Comparison of ENCODE assay signal across 21 cellular contexts in the genomic region with DNA sequence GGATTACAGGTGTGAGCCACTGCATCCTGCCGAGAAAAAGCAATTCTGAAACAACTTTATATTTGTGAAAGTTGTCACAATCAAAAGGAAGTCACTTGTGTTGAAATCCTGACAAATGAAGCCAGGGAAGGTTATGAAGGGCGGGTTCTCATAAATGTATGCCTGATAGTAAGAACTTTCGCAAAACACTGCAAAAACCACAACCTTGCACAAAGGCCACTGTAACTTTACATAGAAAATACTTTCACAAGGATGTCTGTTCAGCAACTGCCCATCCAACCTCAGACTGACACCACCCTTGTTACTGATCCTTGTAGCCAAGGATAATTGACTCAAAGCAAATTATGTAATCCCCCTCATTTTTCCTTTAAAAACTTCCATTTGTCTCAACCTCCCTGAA.
"Had no signal": no experiment of that assay in that cellular context is flagged by ENCODE, and none has a peak within 500 bp of the region (broad histone marks: within the 10 kb centered on the region; RNA-seq: fewer than 3 reads in every experiment).

No MANE protein-coding gene starts in this region.

- H3K27ac ChIP-seq: ascending aorta, left ventricle myocardium inferior, prostate gland, right atrium auricular region, transverse colon, VCaP had no signal

- H3K4me3 ChIP-seq: ascending aorta, left ventricle myocardium inferior, prostate gland, right atrium auricular region, transverse colon had no signal

- H3K4me1 ChIP-seq: ascending aorta, prostate gland, transverse colon had no signal

- ATAC-seq: activated naive CD8-positive, alpha-beta T cell treated with anti-CD3 and anti-CD28 coated beads, Interleukin-2, amount 50 U/mL, for 24 hours; esophagus mucosa had no signal

- H3K9me3 ChIP-seq: ascending aorta, prostate gland, right atrium auricular region, transverse colon had no signal

- H3K9me3 Mint-ChIP-seq: activated naive CD4-positive, alpha-beta T cell treated with anti-CD3 and anti-CD28 coated beads, Interleukin-2, amount 10 ng/mL, durations not matched to agents 7 days and 5 days; stimulated activated naive CD8-positive, alpha-beta T cell treated with anti-CD3 and anti-CD28 coated beads, Interleukin-15, Interleukin-2, amounts not matched to agents 100 ng/mL and 50 ng/mL, for 24 hours had no signal

- H3K27ac Mint-ChIP-seq: activated naive CD4-positive, alpha-beta T cell treated with anti-CD3 and anti-CD28 coated beads, Interleukin-2, amount 10 ng/mL, durations not matched to agents 7 days and 5 days; activated naive CD8-positive, alpha-beta T cell treated with anti-CD3 and anti-CD28 coated beads, Interleukin-2, amount 50 U/mL, for 24 hours; immature natural killer cell; nephron progenitor cell; stimulated activated naive CD8-positive, alpha-beta T cell treated with anti-CD3 and anti-CD28 coated beads, Interleukin-15, Interleukin-2, amounts not matched to agents 100 ng/mL and 50 ng/mL, for 24 hours had no signal

- H3K4me1 Mint-ChIP-seq: activated naive CD4-positive, alpha-beta T cell treated with anti-CD3 and anti-CD28 coated beads, Interleukin-2, amount 10 ng/mL, durations not matched to agents 7 days and 5 days; activated naive CD8-positive, alpha-beta T cell treated with anti-CD3 and anti-CD28 coated beads, Interleukin-2, amount 50 U/mL, for 24 hours; immature natural killer cell; nephron progenitor cell had no signal

- H3K27me3 ChIP-seq: ascending aorta, right atrium auricular region had no signal

- H3K4me3 Mint-ChIP-seq: activated naive CD4-positive, alpha-beta T cell treated with anti-CD3 and anti-CD28 coated beads, Interleukin-2, amount 10 ng/mL, durations not matched to agents 7 days and 5 days; activated naive CD8-positive, alpha-beta T cell treated with anti-CD3 and anti-CD28 coated beads, Interleukin-2, amount 50 U/mL, for 24 hours; immature natural killer cell; nephron progenitor cell; stimulated activated naive CD8-positive, alpha-beta T cell treated with anti-CD3 and anti-CD28 coated beads, Interleukin-15, Interleukin-2, amounts not matched to agents 100 ng/mL and 50 ng/mL, for 24 hours had no signal

- H3K36me3 Mint-ChIP-seq: activated naive CD4-positive, alpha-beta T cell treated with anti-CD3 and anti-CD28 coated beads, Interleukin-2, amount 10 ng/mL, durations not matched to agents 7 days and 5 days; immature natural killer cell had no signal

- DNase-seq: activated CD4-positive, alpha-beta T cell treated with anti-CD3 and anti-CD28 coated beads, Interleukin-2, amount 50 U/mL, for 1 hour; activated CD4-positive, CD25-positive, alpha-beta regulatory T cell treated with anti-CD3 and anti-CD28 coated beads, Interleukin-2, amount 50 U/mL, for 72 hours; activated CD8-positive, alpha-beta memory T cell treated with anti-CD3 and anti-CD28 coated beads, Interleukin-2, amount 50 U/mL, for 4 hours; activated effector memory CD4-positive, alpha-beta T cell treated with Interleukin-2 at 50 U/mL for 16 hours; activated naive CD4-positive, alpha-beta T cell treated with anti-CD3 and anti-CD28 coated beads, Interleukin-2, amount 10 ng/mL, durations not matched to agents 7 days and 5 days; activated naive CD8-positive, alpha-beta T cell treated with anti-CD3 and anti-CD28 coated beads, Interleukin-2, amount 50 U/mL, for 24 hours; activated T-cell treated with anti-CD3 and anti-CD28 coated beads, Interleukin-2, amount 50 U/mL, for 48 hours; cortex of kidney; immature natural killer cell; kidney glomerular epithelial cell; left ventricle myocardium inferior; mammary epithelial cell; nephron progenitor cell; occipital lobe; transverse colon had no signal

- H3K36me3 ChIP-seq: ascending aorta, left ventricle myocardium inferior, prostate gland, right atrium auricular region, transverse colon had no signal
